22 cellular contexts compared by ENCODE assay signal in genomic region chr14:98143566-98143965, GRCh38.
"Had no signal": no experiment of that assay in that cellular context is flagged by ENCODE, and none has a peak within 500 bp of the region (broad histone marks: within the 10 kb centered on the region; RNA-seq: fewer than 3 reads in every experiment).

No MANE protein-coding gene starts in this region.

- H3K4me3 Mint-ChIP-seq: endodermal cell, nephron had no signal

- H3K36me3 ChIP-seq: esophagus squamous epithelium, gastrocnemius medialis, neutrophil, ovary, right atrium auricular region, spleen, thyroid gland, upper lobe of right lung had no signal

- H3K27me3 ChIP-seq: esophagus squamous epithelium, gastrocnemius medialis, ovary, right atrium auricular region, thyroid gland had no signal

- H3K4me3 ChIP-seq: coronary artery, esophagus squamous epithelium, gastrocnemius medialis, ovary, psoas muscle, right atrium auricular region, spleen, thyroid gland, upper lobe of right lung had no signal

- H3K27ac Mint-ChIP-seq: endodermal cell, nephron had no signal

- H3K27ac ChIP-seq: coronary artery, esophagus squamous epithelium, gastrocnemius medialis, neutrophil, ovary, psoas muscle, right atrium auricular region, thyroid gland, upper lobe of right lung, VCaP had no signal

- FAIRE-seq: bronchial epithelial cell had no signal

- H3K9me3 ChIP-seq: esophagus squamous epithelium, gastrocnemius medialis, neutrophil, ovary, psoas muscle, right atrium auricular region, spleen, thyroid gland, upper lobe of right lung had no signal

- ATAC-seq: activated CD4-positive, CD25-positive, alpha-beta regulatory T cell treated with anti-CD3 and anti-CD28 coated beads, Interleukin-2, amount 50 U/mL, for 24 hours; gastrocnemius medialis; psoas muscle; upper lobe of right lung had no signal

- H3K4me1 ChIP-seq: gastrocnemius medialis, psoas muscle, right atrium auricular region, thyroid gland, upper lobe of right lung had no signal

- H3K9me3 Mint-ChIP-seq: endodermal cell; nephron; T-helper 2 cell treated with Interferon-gamma antibody and Interleukin-4, amounts not matched to agents 5 μg/mL and 100 μg/mL, for 36 hours had no signal

- DNase-seq: activated CD4-positive, alpha-beta T cell treated with anti-CD3 and anti-CD28 coated beads, Interleukin-2, amount 50 U/mL, for 1 hour; amniotic stem cell; endodermal cell; esophagus squamous epithelium; gastrocnemius medialis; hypothalamus; midbrain; ovary; psoas muscle; spleen; stimulated activated CD4-positive, alpha-beta T cell treated with anti-CD3 and anti-CD28 coated beads, Interleukin-4, amount 100 ng/mL, for 1 hour; substantia nigra; thyroid gland; upper lobe of right lung had no signal
